Comparison of ENCODE assay signal across 6 cellular contexts in genomic region chr9:133269133-133269532, GRCh38. TPM values are rescaled to one million over a fixed set of nuclear protein-coding genes. Genes with fewer than 3 reads are reported as not detected.
"Had no signal": no experiment of that assay in that cellular context is flagged by ENCODE, and none has a peak within 500 bp of the region (broad histone marks: within the 10 kb centered on the region; RNA-seq: fewer than 3 reads in every experiment).

No MANE protein-coding gene starts in this region.

RNA-seq across cellular contexts. Expression of gene ABO, which starts 5.9 kb away (rescaled TPM):
- total RNA-seq: activated CD8-positive, alpha-beta memory T cell treated with anti-CD3 and anti-CD28 coated beads for 36 hours; activated naive CD4-positive, alpha-beta T cell treated with anti-CD3 and anti-CD28 coated beads for 36 hours; activated T-helper 17 cell treated with anti-CD3 and anti-CD28 coated beads, Interleukin-2, amount 50 U/mL, for 72 hours; OCI-LY7; SJCRH30 had no signal
- polyA plus RNA-seq: SK-N-SH had no signal
